Comparison of ENCODE assay signal across 9 cellular contexts in genomic region chr13:77729502-77730221, GRCh38. TPM values are rescaled to one million over a fixed set of nuclear protein-coding genes. Genes with fewer than 3 reads are reported as not detected.
DNase-seq lines count a peak whose midpoint lies in the region; ATAC-seq, FAIRE-seq and TF ChIP-seq lines count a peak whose summit lies in the region.
"Had no signal": no experiment of that assay in that cellular context is flagged by ENCODE, and none has a peak within 500 bp of the region (broad histone marks: within the 10 kb centered on the region; RNA-seq: fewer than 3 reads in every experiment).

No MANE protein-coding gene starts in this region.

- H3K4me3 ChIP-seq in kidney (ENCODE audit: low read length in 2 of 2), result no peak overlapping the region

- no peak overlapping the region for H3K9ac ChIP-seq in kidney (ENCODE audit: low read length in 2 of 2)

- ATAC-seq in HG02938 (IDR thresholded peaks at IDR 0.05; ENCODE audit: unreplicated experiment), result peak; percentile 98

- no peak for TF ChIP-seq CTCF in kidney (IDR thresholded peaks at IDR 0.05; ENCODE audit: borderline replicate concordance, extremely low read depth, insufficient read depth)

- H3K27ac ChIP-seq in substantia nigra (ENCODE audit: low read depth, low read length, poor library complexity, severe bottlenecking) (peak overlapping the region; percentile 63), kidney (ENCODE audit: low read depth in 2 of 2, low read length in 2 of 2) (no peak overlapping the region)

- H3K9me3 ChIP-seq in kidney (ENCODE audit: control insufficient read depth in 1 of 2, low read length in 2 of 2), result no peaks in the 10 kb centered on the region

- peaks cover 0 to 2% of the 10 kb centered on the region in 2 donors for H3K36me3 ChIP-seq in kidney (ENCODE audit: control insufficient read depth in 1 of 2, insufficient read depth in 2 of 2, low read length in 2 of 2)

- intact Hi-C loops in kidney (cut with DNase I), result no loop called here

- no peaks in the 10 kb centered on the region for H3K4me1 ChIP-seq in kidney (ENCODE audit: control insufficient read depth in 1 of 2, insufficient read depth in 1 of 2, low read depth in 1 of 2, low read length in 2 of 2)

- FAIRE-seq in kidney (lab: Jason Lieb, UNC), result no peak

- DNase-seq in activated naive CD4-positive, alpha-beta T cell treated with Interleukin-2 at 50 U/mL for 16 hours, result peak; percentile 29
- DNase-seq in activated naive CD4-positive, alpha-beta T cell treated with anti-CD3 and anti-CD28 coated beads, Interleukin-2, amount 50 U/mL, for 16 hours, result no peak
- DNase-seq in activated CD4-positive, CD25-positive, alpha-beta regulatory T cell treated with anti-CD3 and anti-CD28 coated beads, Interleukin-2, amount 50 U/mL, for 72 hours, result peak; percentile 32
- DNase-seq in substantia nigra (lab: John Stamatoyannopoulos, UW), result peak in 2 of 49 donors; percentile 23 to 27
- no peak for DNase-seq in kidney
- DNase-seq in DMS79 (lab: John Stamatoyannopoulos, UW), result no peak
- no peak for DNase-seq in NCI-H345 (lab: John Stamatoyannopoulos, UW)
- DNase-seq: NCI-H1694 had no signal

RNA-seq across cellular contexts. Expression of gene SLAIN1, which starts 32.2 kb away (rescaled TPM):
- 12.4 TPM for total RNA-seq in kidney
- polyA plus RNA-seq in kidney (ENCODE audit: insufficient read depth, low read depth, low replicate concordance), result 6.0 TPM

Comparison
In these comparisons a context has a peak if more than half of its experiments do, and no peak if none do; other contexts are left out.
1. DNase-seq: peak in activated naive CD4-positive, alpha-beta T cell treated with Interleukin-2 at 50 U/mL for 16 hours (single experiment) and activated CD4-positive, CD25-positive, alpha-beta regulatory T cell treated with anti-CD3 and anti-CD28 coated beads, Interleukin-2, amount 50 U/mL, for 72 hours (single experiment); none in activated naive CD4-positive, alpha-beta T cell treated with anti-CD3 and anti-CD28 coated beads, Interleukin-2, amount 50 U/mL, for 16 hours (single experiment), kidney (single experiment), DMS79 (single experiment) and NCI-H345 (single experiment).